ENCODE assay signal across 8 cellular contexts in genomic region chr10:72086466-72087391, GRCh38. TPM values are rescaled to one million over a fixed set of nuclear protein-coding genes. Genes with fewer than 3 reads are reported as not detected.
DNase-seq lines count a peak whose midpoint lies in the region; ATAC-seq, FAIRE-seq and TF ChIP-seq lines count a peak whose summit lies in the region.

No MANE protein-coding gene starts in this region.

- intact Hi-C loops in prostate gland (cut with DNase I), result no loop called here

- peak overlapping the region; percentile 96 for H3K27ac Mint-ChIP-seq in glutamatergic neuron (ENCODE audit: unreplicated experiment)

- TF ChIP-seq CTCF in glutamatergic neuron (IDR thresholded peaks at IDR 0.05; ENCODE audit: partially characterized antibody, unreplicated experiment), result no peak
- no peak for TF ChIP-seq CTCF in prostate gland (IDR thresholded peaks at IDR 0.05)

- H3K27ac ChIP-seq in prostate gland, result no peak overlapping the region

- H3K9me3 ChIP-seq in prostate gland, result no peaks in the 10 kb centered on the region

- peaks cover 34% of the 10 kb centered on the region for H3K27me3 Mint-ChIP-seq in glutamatergic neuron (ENCODE audit: unreplicated experiment)

- no peak for ATAC-seq in GM21367 (IDR thresholded peaks at IDR 0.05; ENCODE audit: unreplicated experiment)

- TF ChIP-seq POLR2A in GM12892 (IDR thresholded peaks at IDR 0.05; ENCODE audit: low read depth, low read length), result no peak
- no peak for TF ChIP-seq POLR2A in prostate gland (IDR thresholded peaks at IDR 0.05)

- DNase-seq in GM12892 (ENCODE audit: insufficient read length) (peak; percentile 64), activated T-cell treated with anti-CD3 and anti-CD28 coated beads for 48 hours (ENCODE audit: low read depth) (peak; percentile 53), glutamatergic neuron (peak; percentile 52), prostate gland (ENCODE audit: low spot score) (no peak), NCI-H510A treated with DMSO at 0.1 percent for 48 hours (lab: John Stamatoyannopoulos, UW) (no peak), mesenteric fat pad (ENCODE audit: low spot score) (no peak), SHP77 (lab: John Stamatoyannopoulos, UW) (no peak)

- 67% methylated on average over 40 of the region's 61 CpGs for WGBS in prostate gland

- FAIRE-seq in GM12892 (lab: Jason Lieb, UNC), result peak; percentile 61

- peaks cover 36% of the 10 kb centered on the region for H3K9me3 Mint-ChIP-seq in glutamatergic neuron (ENCODE audit: unreplicated experiment)

- no peaks in the 10 kb centered on the region for H3K36me3 Mint-ChIP-seq in glutamatergic neuron (ENCODE audit: unreplicated experiment)

- peaks cover 34% of the 10 kb centered on the region for H3K4me1 Mint-ChIP-seq in glutamatergic neuron (ENCODE audit: low read depth, unreplicated experiment)

- peak overlapping the region; percentile 25 to 29 for H3K4me3 ChIP-seq in prostate gland

- H3K36me3 ChIP-seq in prostate gland, result no peaks in the 10 kb centered on the region

- H3K4me1 ChIP-seq in prostate gland (replicated peaks), result peaks cover 7% of the 10 kb centered on the region

- H3K4me3 Mint-ChIP-seq in glutamatergic neuron (ENCODE audit: unreplicated experiment), result peak overlapping the region; percentile 98

- H3K27me3 ChIP-seq in prostate gland (replicated peaks; ENCODE audit: insufficient read depth), result no peaks in the 10 kb centered on the region

RNA-seq across cellular contexts. Expression of gene SPOCK2, which starts 1.6 kb away (rescaled TPM):
- polyA plus RNA-seq in GM12892 (2012; ENCODE audit: missing spikeins), result 0.45 TPM
- total RNA-seq in glutamatergic neuron (ENCODE audit: unreplicated experiment) (362 TPM), prostate gland (100 to 1,000 TPM in 1 of 2 donors, 1 to 10 TPM in 1; 5.1 to 163 TPM), mesenteric fat pad (5.8 TPM)

Comparison
In these comparisons a context has a peak if more than half of its experiments do, and no peak if none do; other contexts are left out.
1. DNase-seq: peak in GM12892 (single experiment), activated T-cell treated with anti-CD3 and anti-CD28 coated beads for 48 hours (single experiment) and glutamatergic neuron (single experiment); none in prostate gland (single experiment), NCI-H510A treated with DMSO at 0.1 percent for 48 hours (single experiment), mesenteric fat pad (single experiment) and SHP77 (0 of 2).